In genomic region chr19:16258440-16258903, GRCh38 we compare ENCODE assay signal across 11 cellular contexts.
DNase-seq lines count a peak whose midpoint lies in the region; ATAC-seq and TF ChIP-seq lines count a peak whose summit lies in the region.
"Had no signal": no experiment of that assay in that cellular context is flagged by ENCODE, and none has a peak within 500 bp of the region (broad histone marks: within the 10 kb centered on the region; RNA-seq: fewer than 3 reads in every experiment).

No MANE protein-coding gene starts in this region.

- no peaks in the 10 kb centered on the region for H3K36me3 Mint-ChIP-seq in CD4-positive, alpha-beta memory T cell

- intact Hi-C loops in left ventricle myocardium superior (cut with micrococcal nuclease) (no loop called here), sigmoid colon (cut with DNase I) (no loop called here)
- intact Hi-C loops in CD4-positive, alpha-beta memory T cell (cut with micrococcal nuclease), result no loop called here

- peaks cover 0 to 5% (median 0%) of the 10 kb centered on the region in 8 donors for H3K9me3 Mint-ChIP-seq in CD4-positive, alpha-beta memory T cell
- H3K9me3 Mint-ChIP-seq: nephron had no signal

- 50 to 71% methylated on average over 18 of the region's 18 CpGs for WGBS in sigmoid colon, 2 donors

- no peaks in the 10 kb centered on the region for H3K9me3 ChIP-seq in sigmoid colon
- H3K9me3 ChIP-seq in CD4-positive, alpha-beta memory T cell (ENCODE audit: control insufficient read depth in 1 of 2, low read length in 2 of 2), result no peaks in the 10 kb centered on the region

- H3K4me3 ChIP-seq in sigmoid colon, result no peak overlapping the region
- no peak overlapping the region for H3K4me3 ChIP-seq in CD4-positive, alpha-beta memory T cell (ENCODE audit: low read length in 2 of 2)

- peak overlapping the region; percentile 56 for H3K27ac ChIP-seq in angular gyrus (ENCODE audit: low read depth, low read length)
- H3K27ac ChIP-seq in sigmoid colon, result peak overlapping the region; percentile 56 to 78 (median 72)
- no peak overlapping the region for H3K27ac ChIP-seq in CD4-positive, alpha-beta memory T cell (ENCODE audit: low read depth, low read length)
- H3K27ac ChIP-seq: foreskin keratinocyte had no signal

- peaks cover 23 to 63% (median 44%) of the 10 kb centered on the region in 4 donors for H3K4me1 Mint-ChIP-seq in CD4-positive, alpha-beta memory T cell

- CTCF ChIA-PET in CD4-positive, alpha-beta memory T cell (lab: Charles Lee; ENCODE audit: partially characterized antibody), result interaction anchor here (1.0 to 1.9 kb wide), 3 partner anchors 10 to 129 kb away, joined by 3 to 7 read pairs (median 4); no protein-coding TSS in a partner anchor

- no peaks in the 10 kb centered on the region for H3K27me3 ChIP-seq in sigmoid colon
- no peaks in the 10 kb centered on the region for H3K27me3 ChIP-seq in CD4-positive, alpha-beta memory T cell (ENCODE audit: insufficient read depth, low read length)

- H3K27ac Mint-ChIP-seq in CD4-positive, alpha-beta memory T cell, result no peak overlapping the region

- peak; percentile 26 to 94 (median 54) for TF ChIP-seq EP300 in sigmoid colon (IDR thresholded peaks at IDR 0.05)

- ATAC-seq in left ventricle myocardium superior, result peak; percentile 86
- ATAC-seq in HG03469 (IDR thresholded peaks at IDR 0.05; ENCODE audit: unreplicated experiment), result no peak
- ATAC-seq in GM18870 (IDR thresholded peaks at IDR 0.05; ENCODE audit: unreplicated experiment), result no peak
- ATAC-seq: foreskin keratinocyte had no signal

- no peaks in the 10 kb centered on the region for H3K4me1 ChIP-seq in sigmoid colon
- H3K4me1 ChIP-seq in CD4-positive, alpha-beta memory T cell (ENCODE audit: insufficient read depth, low read length), result peaks cover 57% of the 10 kb centered on the region
- H3K4me1 ChIP-seq: foreskin keratinocyte had no signal

- H3K4me3 Mint-ChIP-seq in CD4-positive, alpha-beta memory T cell, result no peak overlapping the region
- H3K4me3 Mint-ChIP-seq: nephron had no signal

- no peak for TF ChIP-seq CTCF in sigmoid colon (IDR thresholded peaks at IDR 0.05)

- peak; percentile 46 for DNase-seq in GDM1 (lab: John Stamatoyannopoulos, UW)
- peak; percentile 83 for DNase-seq in left ventricle myocardium superior
- peak; percentile 83 for DNase-seq in sigmoid colon
- DNase-seq in superior temporal gyrus (ENCODE audit: extremely low spot score), result no peak
- DNase-seq in CD4-positive, alpha-beta memory T cell, result no peak
- DNase-seq: activated CD4-positive, alpha-beta T cell treated with anti-CD3 and anti-CD28 coated beads, Interleukin-2, amount 50 U/mL, for 48 hours; foreskin keratinocyte had no signal

- H3K36me3 ChIP-seq in sigmoid colon, result no peaks in the 10 kb centered on the region
- no peaks in the 10 kb centered on the region for H3K36me3 ChIP-seq in CD4-positive, alpha-beta memory T cell (ENCODE audit: insufficient read depth, low read length)

- no peaks in the 10 kb centered on the region for H3K27me3 Mint-ChIP-seq in CD4-positive, alpha-beta memory T cell

- peak; percentile 24 to 45 for TF ChIP-seq POLR2A in sigmoid colon (IDR thresholded peaks at IDR 0.05)

- POLR2A ChIA-PET in CD4-positive, alpha-beta memory T cell (lab: Charles Lee; ENCODE audit: partially characterized antibody), result interaction anchor here (1.0 to 17.7 kb wide), 6 partner anchors 8 to 124 kb away, joined by 3 to 342 read pairs (median 5); partner anchors contain the start of gene KLF2

Comparison
In these comparisons a context has a peak if more than half of its experiments do, and no peak if none do; other contexts are left out.
1. DNase-seq: peak in GDM1 (single experiment), left ventricle myocardium superior (single experiment) and sigmoid colon (single experiment); none in superior temporal gyrus (single experiment) and CD4-positive, alpha-beta memory T cell (0 of 5).